Comparison of ENCODE assay signal across 9 cellular contexts in the genomic region with DNA sequence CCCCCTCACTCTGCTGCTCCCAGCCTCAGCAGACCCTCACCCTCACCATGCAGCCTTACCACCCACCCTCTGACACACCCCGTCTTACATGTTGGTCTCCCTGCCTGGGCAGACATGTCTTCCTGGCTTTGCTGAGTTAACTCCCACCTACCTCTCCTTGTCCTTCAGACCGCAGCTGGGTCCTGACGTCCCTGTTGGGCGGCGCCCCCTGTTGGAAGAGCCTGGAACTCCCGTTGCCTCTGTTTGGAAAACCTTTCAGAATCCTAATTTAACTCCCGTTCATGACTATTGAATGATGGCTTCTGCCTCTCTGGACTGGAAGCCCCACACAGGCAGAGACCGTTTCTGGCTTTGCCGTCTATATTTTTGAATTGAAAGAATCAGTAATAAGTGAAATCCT.
DNase-seq lines count a peak whose midpoint lies in the region; ATAC-seq and TF ChIP-seq lines count a peak whose summit lies in the region.
"Had no signal": no experiment of that assay in that cellular context is flagged by ENCODE, and none has a peak within 500 bp of the region (broad histone marks: within the 10 kb centered on the region; RNA-seq: fewer than 3 reads in every experiment).

No MANE protein-coding gene starts in this region.

- CTCF ChIA-PET in BJ (lab: Yijun Ruan, JAX), result no interaction called here
- CTCF ChIA-PET in PC-3 (lab: Charles Lee), result no interaction called here

- H3K9me2 ChIP-seq in PC-3 (replicated peaks; ENCODE audit: low read length), result no peaks in the 10 kb centered on the region

- H3K4me1 ChIP-seq in PC-3 (ENCODE audit: insufficient read depth, low read length) (peaks cover 17% of the 10 kb centered on the region), foreskin keratinocyte (peaks cover 17% of the 10 kb centered on the region), left lung (peaks cover 0 to 39% of the 10 kb centered on the region in 2 donors), body of pancreas (no peaks in the 10 kb centered on the region)

- no peak overlapping the region for H3K9ac ChIP-seq in PC-3 (ENCODE audit: low read length)

- H3K27ac ChIP-seq in PC-3 (ENCODE audit: low read length) (no peak overlapping the region), foreskin keratinocyte (no peak overlapping the region), left lung (no peak overlapping the region), body of pancreas (no peak overlapping the region)
- H3K27ac ChIP-seq: ascending aorta had no signal

- H3K9me3 ChIP-seq in PC-3 (ENCODE audit: low read length) (no peaks in the 10 kb centered on the region), left lung (no peaks in the 10 kb centered on the region), body of pancreas (no peaks in the 10 kb centered on the region)
- H3K9me3 ChIP-seq: ascending aorta had no signal

- no peak overlapping the region for H2AFZ ChIP-seq in PC-3 (ENCODE audit: low read length)

- intact Hi-C loops in PC-3 (cut with micrococcal nuclease) (no loop called here), left lung (cut with DNase I) (no loop called here), body of pancreas (cut with DNase I) (no loop called here)

- no peak overlapping the region for H3K4me2 ChIP-seq in PC-3 (ENCODE audit: low read length)

- POLR2A ChIA-PET in BJ (lab: Charles Lee), result no interaction called here
- POLR2A ChIA-PET in PC-3 (lab: Charles Lee; ENCODE audit: unreplicated experiment), result no interaction called here

- H4K20me1 ChIP-seq in PC-3 (ENCODE audit: low read length), result no peaks in the 10 kb centered on the region

- no peaks in the 10 kb centered on the region for H3K79me2 ChIP-seq in PC-3 (ENCODE audit: low read length)

- TF ChIP-seq CTCF in BJ (IDR thresholded peaks at IDR 0.05; ENCODE audit: insufficient read depth, low read depth, low read length) (0 out of 2 replicates have a peak, but pooled peaks have one; percentile 20), GM10266 (IDR thresholded peaks at IDR 0.05; ENCODE audit: control insufficient read depth, insufficient read depth, low read depth, missing control alignments) (peak; percentile 22), PC-3 (conservative IDR thresholded peaks at IDR 0.05; ENCODE audit: low read depth, low read length) (peak; percentile 79), foreskin keratinocyte (conservative IDR thresholded peaks at IDR 0.05) (peak; percentile 35), left lung (IDR thresholded peaks at IDR 0.05) (no peak), body of pancreas (IDR thresholded peaks at IDR 0.05) (peak in 1 of 7 experiments; percentile 5)

- no peak for TF ChIP-seq POLR2A in body of pancreas (IDR thresholded peaks at IDR 0.05)

- ATAC-seq in PC-3 (no peak), foreskin keratinocyte (no peak), left lung (no peak), HG02588 (IDR thresholded peaks at IDR 0.05; ENCODE audit: unreplicated experiment) (no peak), body of pancreas (no peak)

- no TSS peak for BruUV-seq in PC-3 (replicated peaks; lab: Mats Ljungman, UMichigan)

- H3K27me3 ChIP-seq in BJ (ENCODE audit: control insufficient read depth, insufficient read depth, low read length) (peaks cover 2% of the 10 kb centered on the region; the same call in 1 of the 2 replicates), PC-3 (ENCODE audit: low read length) (peaks cover 25% of the 10 kb centered on the region), foreskin keratinocyte (no peaks in the 10 kb centered on the region), left lung (peaks cover 0 to 45% of the 10 kb centered on the region in 2 donors), body of pancreas (peaks cover 0 to 11% of the 10 kb centered on the region in 2 donors)
- H3K27me3 ChIP-seq: ascending aorta had no signal

- WGBS in body of pancreas, 2 donors, result 35 to 36% methylated on average over 9 of the region's 9 CpGs

- no peak overlapping the region for H3K4me3 ChIP-seq in BJ (ENCODE audit: low read depth, low read length)
- no peak overlapping the region for H3K4me3 ChIP-seq in PC-3 (ENCODE audit: low read length)
- no peak overlapping the region for H3K4me3 ChIP-seq in left lung
- no peak overlapping the region for H3K4me3 ChIP-seq in body of pancreas
- H3K4me3 ChIP-seq: ascending aorta had no signal

- DNase-seq in BJ (ENCODE audit: low read depth), result no peak
- DNase-seq in GM10266 (ENCODE audit: extremely low spot score), result no peak
- DNase-seq in PC-3, result peak; percentile 38
- DNase-seq in foreskin keratinocyte, result no peak
- DNase-seq in left lung, result no peak
- no peak for DNase-seq in body of pancreas
- DNase-seq: NCI-H510A treated with DMSO at 0.1 percent for 48 hours had no signal

- H3F3A ChIP-seq in PC-3 (ENCODE audit: low read length, unreplicated experiment), result no peaks in the 10 kb centered on the region

- no peaks in the 10 kb centered on the region for H3K36me3 ChIP-seq in BJ (ENCODE audit: control insufficient read depth, insufficient read depth, low read length)
- H3K36me3 ChIP-seq in PC-3 (ENCODE audit: low read depth, low read length), result no peaks in the 10 kb centered on the region
- no peaks in the 10 kb centered on the region for H3K36me3 ChIP-seq in left lung
- no peaks in the 10 kb centered on the region for H3K36me3 ChIP-seq in body of pancreas (replicated peaks in 1 of 2; ENCODE audit: insufficient read depth in 1 of 2, low read depth in 2 of 2)
- H3K36me3 ChIP-seq: ascending aorta had no signal

Comparison
In these comparisons a context has a peak if more than half of its experiments do, and no peak if none do; other contexts are left out.
1. CTCF ChIP-seq: peak in BJ (single experiment), GM10266 (single experiment), PC-3 (single experiment) and foreskin keratinocyte (single experiment); none in left lung (0 of 2).